1 cellular context compared by ENCODE assay signal in the genomic region with DNA sequence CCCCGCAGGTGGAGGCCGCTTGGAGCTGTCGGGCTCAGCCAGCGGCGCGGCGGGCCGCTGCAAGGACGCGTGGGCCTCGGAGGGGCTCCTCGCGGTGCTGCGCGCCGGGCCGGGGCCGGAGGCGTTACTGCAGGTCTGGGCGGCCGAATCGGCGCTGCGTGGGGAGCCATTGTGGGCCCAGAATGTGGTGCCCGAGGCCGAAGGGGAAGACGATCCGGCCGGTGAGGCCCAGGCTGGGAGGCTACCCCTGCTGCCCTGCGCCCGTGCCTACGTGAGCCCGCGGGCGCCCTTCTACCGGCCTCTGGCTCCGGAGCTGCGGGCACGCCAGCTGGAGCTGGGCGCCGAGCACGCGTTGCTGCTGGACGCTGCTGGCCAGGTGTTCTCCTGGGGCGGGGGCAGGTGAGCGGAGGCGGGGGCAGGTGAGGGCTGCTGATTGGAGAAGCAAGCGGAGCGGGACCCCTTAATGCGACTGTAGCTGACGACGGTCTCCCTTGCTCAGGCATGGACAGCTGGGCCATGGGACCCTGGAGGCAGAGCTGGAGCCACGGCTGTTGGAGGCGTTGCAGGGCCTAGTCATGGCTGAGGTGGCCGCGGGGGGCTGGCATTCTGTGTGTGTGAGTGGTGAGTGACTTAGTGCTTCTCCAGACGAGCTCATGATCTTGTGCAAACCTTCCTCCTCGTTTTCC.
TF ChIP-seq lines count a peak whose summit lies in the region.

No MANE protein-coding gene starts in this region.

TF ChIP-seq in IMR-90, 13 proteins besides CTCF, POLR2A, EP300 and RAD21:
- 0 out of 2 replicates have a peak, but pooled peaks have one; percentile 50 for TF ChIP-seq CEBPB (IDR thresholded peaks at IDR 0.05; ENCODE audit: low read depth, low read length)
- TF ChIP-seq MAFK (IDR thresholded peaks at IDR 0.05; ENCODE audit: low read depth, low read length), result no peak
- TF ChIP-seq SMC3 (IDR thresholded peaks at IDR 0.05; ENCODE audit: low read depth, low read length), result no peak
- TF ChIP-seq MAZ (IDR thresholded peaks at IDR 0.05; ENCODE audit: borderline replicate concordance, low read depth, low read length), result peak; percentile 15; the same call in 1 of the 2 replicates
TF ChIP-seq in IMR-90: peak in this region for 2.
